14 cellular contexts compared by ENCODE assay signal in the genomic region with DNA sequence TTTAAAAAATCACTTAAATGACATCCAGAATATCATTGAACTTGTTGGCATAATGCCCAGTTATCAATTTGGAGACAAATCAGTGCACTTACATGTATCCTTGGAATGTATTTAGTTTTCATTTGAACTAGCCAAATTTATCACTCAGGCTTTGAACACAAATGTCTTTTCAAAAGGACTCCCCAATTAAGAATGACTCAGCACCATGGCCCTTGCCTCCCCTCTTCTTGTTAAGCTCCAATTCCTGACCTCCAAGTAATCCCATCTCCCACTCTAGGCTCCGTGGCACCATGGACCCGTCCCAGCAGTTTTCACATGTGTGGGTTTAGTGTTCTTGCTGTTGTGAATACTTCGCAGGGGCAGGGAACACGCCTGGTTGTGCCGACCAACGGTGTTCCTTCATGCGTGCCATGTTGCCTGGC. TPM values are rescaled to one million over a fixed set of nuclear protein-coding genes. Genes with fewer than 3 reads are reported as not detected.
DNase-seq lines count a peak whose midpoint lies in the region; ATAC-seq and TF ChIP-seq lines count a peak whose summit lies in the region.
"Had no signal": no experiment of that assay in that cellular context is flagged by ENCODE, and none has a peak within 500 bp of the region (broad histone marks: within the 10 kb centered on the region; RNA-seq: fewer than 3 reads in every experiment).

No MANE protein-coding gene starts in this region.

- POLR2A ChIA-PET in IMR-90 (lab: Charles Lee; ENCODE audit: unreplicated experiment) = no interaction called here

- peak overlapping the region; percentile 53; the same call in 1 of the 2 replicates for H2AK5ac ChIP-seq in IMR-90 (ENCODE audit: low read depth, low read length)

- peaks cover 63% of the 10 kb centered on the region for H3K79me2 ChIP-seq in ACC112 (ENCODE audit: control insufficient read depth, insufficient read depth, low read length, unreplicated experiment)
- peaks cover 42% of the 10 kb centered on the region for H3K79me2 ChIP-seq in neural cell (replicated peaks; ENCODE audit: insufficient read depth, low read length)

- no peak overlapping the region for H2BK15ac ChIP-seq in IMR-90 (ENCODE audit: low read depth, low read length)

- H2BK120ac ChIP-seq in IMR-90 (ENCODE audit: low read depth, low read length) = no peak overlapping the region

- H3K9me3 ChIP-seq in IMR-90 (ENCODE audit: control insufficient read depth, insufficient read depth, low read length) (no peaks in the 10 kb centered on the region), neural cell (ENCODE audit: low read length) (no peaks in the 10 kb centered on the region)

- H3K36me3 ChIP-seq in ACC112 (ENCODE audit: insufficient read depth, low read length) (no peaks in the 10 kb centered on the region), IMR-90 (ENCODE audit: control insufficient read depth, insufficient read depth, low read length) (0 out of 2 replicates have a peak, but pooled peaks cover 4% of the 10 kb centered on the region), neural cell (ENCODE audit: insufficient read depth, low read length) (no peaks in the 10 kb centered on the region)

- H3K4me3 ChIP-seq in ACC112 (ENCODE audit: low read depth, low read length) (peak overlapping the region; percentile 99), IMR-90 (ENCODE audit: insufficient read depth, low read depth, low read length) (no peak overlapping the region), coronary artery (peak overlapping the region; percentile 87), neural cell (ENCODE audit: low read length) (peak overlapping the region; percentile 82)

- TF ChIP-seq POLR2A in IMR-90 (IDR thresholded peaks at IDR 0.05; ENCODE audit: low read depth, low read length) (no peak), erythroblast (IDR thresholded peaks at IDR 0.05; ENCODE audit: low read length) (no peak)

- no peak overlapping the region for H2BK5ac ChIP-seq in IMR-90 (ENCODE audit: low read depth, low read length, poor library complexity, severe bottlenecking)

- no peak overlapping the region for H4K8ac ChIP-seq in IMR-90 (ENCODE audit: low read depth in 2 of 2, low read length in 2 of 2)

- H3F3A ChIP-seq in neural cell (ENCODE audit: insufficient read depth, low read length, poor library complexity, severe bottlenecking) = peaks cover 8% of the 10 kb centered on the region

- peak overlapping the region; percentile 71; the same call in 1 of the 2 replicates for H3K23ac ChIP-seq in IMR-90 (ENCODE audit: low read depth, low read length)

- H3K9ac ChIP-seq in IMR-90 (ENCODE audit: low read depth, low read length) = no peak overlapping the region
- peak overlapping the region; percentile 94 for H3K9ac ChIP-seq in neural cell (ENCODE audit: low read length)

- no peak overlapping the region for H3K18ac ChIP-seq in IMR-90 (ENCODE audit: low read depth, low read length)

- ATAC-seq in IMR-90 (ENCODE audit: low read depth) (no peak), GM18517 (IDR thresholded peaks at IDR 0.05; ENCODE audit: unreplicated experiment) (no peak)

- no peak for TF ChIP-seq EP300 in neural cell (conservative IDR thresholded peaks at IDR 0.05; ENCODE audit: poor library complexity, severe bottlenecking)

- H3K4ac ChIP-seq in IMR-90 (ENCODE audit: low read depth, low read length) = no peak overlapping the region

- DNase-seq in IMR-90 = no peak
- no peak for DNase-seq in coronary artery (ENCODE audit: low spot score)
- DNase-seq in central memory CD4-positive, alpha-beta T cell = no peak
- DNase-seq in erythroblast (lab: John Stamatoyannopoulos, UW) = no peak
- DNase-seq in stimulated activated CD4-positive, alpha-beta T cell treated with anti-CD3 and anti-CD28 coated beads, Interleukin-12 subunit alpha, Interleukin-12 subunit beta, amount 100 ng/mL, for 4 hours = no peak
- DNase-seq: activated CD8-positive, alpha-beta memory T cell treated with anti-CD3 and anti-CD28 coated beads for 24 hours; CD4-positive, alpha-beta memory T cell; cortex of kidney; immature natural killer cell; NCI-H2081 treated with DMSO at 0.1 percent for 48 hours; stimulated activated CD4-positive, alpha-beta T cell treated with anti-CD3 and anti-CD28 coated beads, Interleukin-15, amount 100 ng/mL, for 24 hours had no signal

- no peak for TF ChIP-seq RAD21 in IMR-90 (IDR thresholded peaks at IDR 0.05; ENCODE audit: low read length)
- TF ChIP-seq RAD21 in neural cell (conservative IDR thresholded peaks at IDR 0.05) = no peak

- peak overlapping the region; percentile 51; the same call in 1 of the 2 replicates for H3K4me2 ChIP-seq in IMR-90 (ENCODE audit: low read depth, low read length)
- peak overlapping the region; percentile 98 for H3K4me2 ChIP-seq in neural cell (ENCODE audit: low read length)

- TF ChIP-seq CTCF in IMR-90 (conservative IDR thresholded peaks at IDR 0.05; ENCODE audit: low read depth, low read length) (no peak), coronary artery (IDR thresholded peaks at IDR 0.05) (no peak), neural cell (IDR thresholded peaks at IDR 0.05; ENCODE audit: poor library complexity, severe bottlenecking) (no peak)

- no peak overlapping the region for H3K14ac ChIP-seq in IMR-90 (replicated peaks; ENCODE audit: low read depth, low read length)

- no peak overlapping the region for H2BK20ac ChIP-seq in IMR-90 (ENCODE audit: low read depth, low read length)

- in situ Hi-C loops in IMR-90 (cut with MboI; ENCODE audit: low sequenced_read_pairs) = no loop called here

- H3K4me1 ChIP-seq in ACC112 (ENCODE audit: control insufficient read depth, insufficient read depth, low read length, unreplicated experiment) (peaks cover 22% of the 10 kb centered on the region), IMR-90 (ENCODE audit: control insufficient read depth, insufficient read depth, low read length) (no peaks in the 10 kb centered on the region)

- H3K79me1 ChIP-seq in IMR-90 (ENCODE audit: low read depth in 1 of 2, low read length in 2 of 2) = peaks cover 0 to 9% of the 10 kb centered on the region in 2 experiments; a peak in 2 of 4 replicates

- peaks cover 6% of the 10 kb centered on the region; the same call in 1 of the 2 replicates for H3K9me1 ChIP-seq in IMR-90 (ENCODE audit: insufficient read depth, low read length)

- no TSS peak for BruUV-seq in IMR-90 (replicated peaks; lab: Mats Ljungman, UMichigan)

- H4K20me1 ChIP-seq in IMR-90 (ENCODE audit: insufficient read depth, low read length) (peaks cover 6% of the 10 kb centered on the region; the same call in 1 of the 2 replicates), neural cell (ENCODE audit: insufficient read depth) (no peaks in the 10 kb centered on the region)

- H4K91ac ChIP-seq in IMR-90 (ENCODE audit: insufficient read depth, low read depth, low read length) = no peak overlapping the region

- intact Hi-C loops in IMR-90 (cut with micrococcal nuclease) = loop anchor here (10.0 kb wide), 1 partner anchor 228 kb away; no protein-coding TSS in a partner anchor

- WGBS in IMR-90 (ENCODE audit: extremely low coverage in 2 of 2, insufficient read length in 1 of 2), 2 experiments = no CpG with 5 or more reads among the region's 7 CpGs

- H3K9me2 ChIP-seq in neural cell (ENCODE audit: insufficient read depth, low read length) = no peaks in the 10 kb centered on the region

- no peak overlapping the region for H2AFZ ChIP-seq in ACC112 (ENCODE audit: low read length, unreplicated experiment)
- H2AFZ ChIP-seq in IMR-90 (replicated peaks; ENCODE audit: low read length, poor library complexity) = no peak overlapping the region
- H2AFZ ChIP-seq in neural cell (ENCODE audit: low read depth, low read length) = no peak overlapping the region

- H3K27ac ChIP-seq in ACC112 (ENCODE audit: low read depth, low read length) = peak overlapping the region; percentile 55
- no peak overlapping the region for H3K27ac ChIP-seq in IMR-90 (ENCODE audit: insufficient read depth, low read length)
- H3K27ac ChIP-seq in coronary artery = peak overlapping the region in 1 of 2 donors; percentile 10
- no peak overlapping the region for H3K27ac ChIP-seq in neural cell (ENCODE audit: low read length)

- H3K56ac ChIP-seq in IMR-90 (ENCODE audit: extremely low read depth, insufficient read depth, low read length) = no peak overlapping the region

- no peak overlapping the region for H2AK9ac ChIP-seq in IMR-90 (replicated peaks; ENCODE audit: low read depth, low read length, poor library complexity)

- H4K5ac ChIP-seq in IMR-90 (ENCODE audit: low read depth, low read length) = no peak overlapping the region

- H3K27me3 ChIP-seq in ACC112 (ENCODE audit: insufficient read depth, low read length) = no peaks in the 10 kb centered on the region
- no peaks in the 10 kb centered on the region for H3K27me3 ChIP-seq in IMR-90 (ENCODE audit: control insufficient read depth, insufficient read depth, low read length)
- H3K27me3 ChIP-seq in neural cell (ENCODE audit: insufficient read depth, low read depth, low read length) = no peaks in the 10 kb centered on the region

- dilution Hi-C loops in IMR-90 (cut with HindIII; ENCODE audit: low sequenced_read_pairs, unreplicated experiment) = no loop called here

- CTCF ChIA-PET in IMR-90 (lab: Yijun Ruan, JAX) = no interaction called here

TF ChIP-seq in IMR-90, 13 proteins besides CTCF, POLR2A, EP300 and RAD21:
- TF ChIP-seq FOS (IDR thresholded peaks at IDR 0.05; ENCODE audit: low read depth, low read length) (no peak), CEBPB (IDR thresholded peaks at IDR 0.05; ENCODE audit: low read depth, low read length) (no peak), MAZ (IDR thresholded peaks at IDR 0.05; ENCODE audit: borderline replicate concordance, low read depth, low read length) (no peak), BHLHE40 (IDR thresholded peaks at IDR 0.05; ENCODE audit: low read depth, low read length) (no peak), RCOR1 (IDR thresholded peaks at IDR 0.05; ENCODE audit: insufficient replicate concordance, low read length) (no peak)
TF ChIP-seq in IMR-90: peak in this region for 0.

TF ChIP-seq in neural cell, 6 proteins besides CTCF, POLR2A, EP300 and RAD21 (continues in another document):
- TF ChIP-seq POLR2AphosphoS5 (IDR thresholded peaks at IDR 0.05) (no peak), TAF1 (IDR thresholded peaks at IDR 0.05; ENCODE audit: low read depth) (no peak)

RNA-seq across cellular contexts. Expression of gene AKAP12, which starts 2.7 kb away (rescaled TPM):
- 118 and 176 TPM in 2 replicates for total RNA-seq in IMR-90 (2012; rRNA removed)
- polyA plus RNA-seq in IMR-90 (2012; rRNA removed) (50.0 and 56.0 TPM in 2 replicates), neural cell (20.1 and 21.5 TPM in 2 replicates)
- polyA plus RNA-seq in IMR-90 (2012; cell fraction: cytosol; rRNA removed) = 15.6 and 18.9 TPM in 2 replicates
- polyA plus RNA-seq in IMR-90 (2012; cell fraction: nucleus; rRNA removed; ENCODE audit: low replicate concordance) = 14.3 and 102 TPM in 2 replicates
- polyA minus RNA-seq in neural cell = 66.5 and 75.4 TPM in 2 replicates
- polyA plus RNA-seq: CD4-positive, alpha-beta memory T cell had no signal
